ENCODE assay signal across 8 cellular contexts in genomic region chr14:95319312-95320075, GRCh38. TPM values are rescaled to one million over a fixed set of nuclear protein-coding genes. Genes with fewer than 3 reads are reported as not detected.
A peak's percentile ranks its signal among the peaks of the same experiment; 100 is the strongest.
DNase-seq lines count a peak whose midpoint lies in the region; ATAC-seq and TF ChIP-seq lines count a peak whose summit lies in the region.

Gene CLMN (minus strand): TSS chr14:95319908. CDS start chr14:95319792, 116 bp downstream.

- no peak within 1 kb of the TSS for H3K27ac Mint-ChIP-seq in endodermal cell

- peak within 1 kb of the TSS; percentile 77 for H3K4me3 ChIP-seq in endodermal cell (ENCODE audit: low read length)

- H3K9me3 Mint-ChIP-seq in endodermal cell: no peaks in the 10 kb centered on the region

- H3K9me3 ChIP-seq in endodermal cell (ENCODE audit: control insufficient read depth, low read length): no peaks in the 10 kb centered on the region

- WGBS in endodermal cell (ENCODE audit: insufficient coverage in 1 of 2, insufficient read length in 1 of 2), 2 experiments: 1% methylated on average over 52 of the region's 98 CpGs; no CpG with 5 or more reads in 1 of the 2 experiments

- no peaks in the 10 kb centered on the region for H3K4me1 ChIP-seq in endodermal cell (ENCODE audit: control insufficient read depth, insufficient read depth, low read length)

- peak; percentile 47 for ATAC-seq in GM18502 (IDR thresholded peaks at IDR 0.05; ENCODE audit: poor library complexity, unreplicated experiment)

- peak within 1 kb of the TSS; percentile 74 for H3K4me3 Mint-ChIP-seq in endodermal cell

- no peaks in the 10 kb centered on the region for H3K36me3 ChIP-seq in endodermal cell (ENCODE audit: control insufficient read depth, insufficient read depth, low read length)

- H3K27me3 Mint-ChIP-seq in endodermal cell (ENCODE audit: insufficient read depth): peaks cover 36% of the 10 kb centered on the region

- peak within 1 kb of the TSS; percentile 30 for H3K9ac ChIP-seq in endodermal cell (ENCODE audit: extremely low read depth, low read length, poor library complexity, severe bottlenecking)

- H3K4me1 Mint-ChIP-seq in endodermal cell: peaks cover 17% of the 10 kb centered on the region

- no peak within 1 kb of the TSS for H3K27ac ChIP-seq in endodermal cell (ENCODE audit: low read depth, low read length)
- H3K27ac ChIP-seq in temporal lobe (ENCODE audit: low read depth, low read length): peak within 1 kb of the TSS; percentile 95

- no peak for TF ChIP-seq CTCF in endodermal cell (conservative IDR thresholded peaks at IDR 0.05)

- H3K36me3 Mint-ChIP-seq in endodermal cell (ENCODE audit: low read depth): no peaks in the 10 kb centered on the region

- DNase-seq in AG08395 (ENCODE audit: low spot score): peak; percentile 58
- DNase-seq in LoVo (ENCODE audit: low spot score): peak; percentile 49
- peak; percentile 15 to 24 for DNase-seq in activated CD4-positive, alpha-beta T cell treated with anti-CD3 and anti-CD28 coated beads, Interleukin-2, amount 50 U/mL, for 48 hours
- DNase-seq in endodermal cell: peak; percentile 81
- no peak for DNase-seq in mucosa of gallbladder (ENCODE audit: low spot score)
- no peak for DNase-seq in GF-D8 (lab: John Stamatoyannopoulos, UW)

- peaks cover 25% of the 10 kb centered on the region for H3K27me3 ChIP-seq in endodermal cell (ENCODE audit: control insufficient read depth, insufficient read depth, low read length, poor library complexity, severe bottlenecking)

RNA-seq across cellular contexts. Expression of gene CLMN, which starts in this region (rescaled TPM):
- total RNA-seq in endodermal cell (10 to 100 TPM in 1 of 2 donors, 1 to 10 TPM in 1; 9.5 to 11.7 TPM), mucosa of gallbladder (63.5 TPM), temporal lobe (0.98 TPM)
- polyA plus RNA-seq in endodermal cell (2013, experiment 1 of 2): 9.5 TPM
- 8.2 TPM for polyA plus RNA-seq in endodermal cell (2013, experiment 2 of 2)

Comparison
In these comparisons a context has a peak if more than half of its experiments do, and no peak if none do; other contexts are left out.
1. DNase-seq: peak in AG08395 (single experiment), LoVo (single experiment), activated CD4-positive, alpha-beta T cell treated with anti-CD3 and anti-CD28 coated beads, Interleukin-2, amount 50 U/mL, for 48 hours (2 of 2) and endodermal cell (single experiment); none in mucosa of gallbladder (single experiment) and GF-D8 (single experiment).